In the genomic region with DNA sequence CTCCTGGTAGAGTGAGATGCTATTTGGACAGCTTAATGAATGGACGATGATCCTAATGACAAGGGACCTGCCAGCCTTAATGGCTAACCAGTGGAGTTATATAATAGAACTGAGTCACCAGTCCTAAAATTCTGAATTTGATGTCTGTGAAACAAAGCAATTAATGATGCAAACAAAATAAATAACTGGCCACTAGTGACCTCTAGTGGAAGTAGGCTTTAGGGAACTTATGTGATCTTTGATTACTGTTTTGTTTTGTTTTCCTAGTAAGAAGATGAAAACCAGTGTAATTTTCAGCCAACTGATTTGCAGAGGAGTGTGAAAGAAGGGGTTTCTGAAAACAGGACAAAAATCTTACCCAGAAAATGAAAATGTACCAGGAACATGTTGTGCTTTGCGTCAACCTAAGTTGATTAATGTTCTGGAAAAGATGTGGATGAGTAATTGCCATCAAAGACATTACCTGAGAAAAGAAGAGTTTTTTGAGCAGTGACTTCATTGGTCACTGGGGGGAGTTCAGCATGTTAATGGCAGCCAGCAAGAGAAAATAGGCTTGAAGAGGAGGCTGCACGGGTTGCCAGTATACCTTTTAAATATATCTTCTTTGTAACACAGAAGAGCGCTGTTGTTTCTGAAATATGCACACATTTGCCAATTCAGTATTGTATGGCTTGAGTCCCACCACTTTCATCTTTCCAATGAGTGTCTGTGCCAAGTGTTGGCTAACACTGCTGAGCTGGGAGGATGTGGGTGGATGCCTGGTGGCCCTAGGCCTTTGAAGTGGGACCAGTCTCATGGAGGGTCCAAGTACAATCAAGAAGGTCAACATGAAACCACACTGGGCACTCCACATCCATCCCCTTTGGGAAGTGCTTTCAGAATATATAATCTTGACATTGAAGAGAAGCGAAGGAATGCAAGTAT, we compare ENCODE assay signal across 8 cellular contexts. TPM values are rescaled to one million over a fixed set of nuclear protein-coding genes. Genes with fewer than 3 reads are reported as not detected.
DNase-seq lines count a peak whose midpoint lies in the region; TF ChIP-seq lines count a peak whose summit lies in the region.

No MANE protein-coding gene starts in this region.

- H3K4me1 Mint-ChIP-seq in CD14-positive monocyte = peaks cover 3% of the 10 kb centered on the region

- no peak overlapping the region for H3K4me3 ChIP-seq in HL-60 (replicated peaks; ENCODE audit: insufficient read depth, low read length)
- H3K4me3 ChIP-seq in OCI-LY1 (ENCODE audit: low read depth, low read length, poor library complexity, severe bottlenecking) = no peak overlapping the region
- no peak overlapping the region for H3K4me3 ChIP-seq in epithelial cell of proximal tubule (ENCODE audit: low read depth, low read length)
- no peak overlapping the region for H3K4me3 ChIP-seq in osteoblast (ENCODE audit: insufficient read depth, low read length)

- H3K36me3 Mint-ChIP-seq in CD14-positive monocyte = no peaks in the 10 kb centered on the region

- H3K4me2 ChIP-seq in OCI-LY1 (ENCODE audit: low read length) = no peak overlapping the region
- H3K4me2 ChIP-seq in osteoblast (ENCODE audit: insufficient read depth, low read length) = peak overlapping the region; percentile 34

- H3K9me2 ChIP-seq in OCI-LY1 (ENCODE audit: low read depth, low read length) = no peaks in the 10 kb centered on the region

- H3K27ac Mint-ChIP-seq in CD14-positive monocyte = no peak overlapping the region

- intact Hi-C loops in CD14-positive monocyte (cut with micrococcal nuclease) = loop anchor here (5.0 to 10.0 kb wide), 2 partner anchors 287 to 289 kb away; no protein-coding TSS in a partner anchor

- H2AFZ ChIP-seq in OCI-LY1 (ENCODE audit: low read length) (no peak overlapping the region), osteoblast (ENCODE audit: low read length) (no peak overlapping the region)

- H4K20me1 ChIP-seq in OCI-LY1 (ENCODE audit: insufficient read depth, low read length) (no peaks in the 10 kb centered on the region), osteoblast (ENCODE audit: insufficient read depth, low read length) (no peaks in the 10 kb centered on the region)

- H3K9me3 ChIP-seq in OCI-LY1 (ENCODE audit: low read length) (no peaks in the 10 kb centered on the region), osteoblast (ENCODE audit: low read depth, low read length) (no peaks in the 10 kb centered on the region)

- no peak for DNase-seq in CD14-positive monocyte (ENCODE audit: low spot score)
- DNase-seq in HL-60 (ENCODE audit: low read depth in 1 of 2, low spot score in 1 of 2) = no peak
- DNase-seq in epithelial cell of proximal tubule (ENCODE audit: low read depth) = no peak
- no peak for DNase-seq in osteoblast (ENCODE audit: insufficient read length, low spot score, missing footprints)
- DNase-seq in activated gamma-delta T cell treated with Interleukin-2 at 50 U/mL for 16 hours = no peak
- DNase-seq in stimulated activated naive CD4-positive, alpha-beta T cell treated with Interleukin-2 at 50 U/mL for 16 hours (lab: John Stamatoyannopoulos, UW) = no peak
- no peak for DNase-seq in islet precursor cell

- H3K9ac ChIP-seq in OCI-LY1 (ENCODE audit: low read length) = no peak overlapping the region

- no peak overlapping the region for H3K4me3 Mint-ChIP-seq in CD14-positive monocyte

- H3K79me2 ChIP-seq in OCI-LY1 (ENCODE audit: insufficient read depth, low read length) (no peaks in the 10 kb centered on the region), osteoblast (ENCODE audit: insufficient read depth, low read length) (peaks cover 51% of the 10 kb centered on the region)

- H3K27me3 ChIP-seq in HL-60 (ENCODE audit: insufficient read depth, poor library complexity, severe bottlenecking) (peaks cover 2% of the 10 kb centered on the region), OCI-LY1 (ENCODE audit: insufficient read depth, low read length) (no peaks in the 10 kb centered on the region), osteoblast (ENCODE audit: insufficient read depth, low read length) (no peaks in the 10 kb centered on the region)

- H3K27me3 Mint-ChIP-seq in CD14-positive monocyte (ENCODE audit: low read depth in 3 of 3) = peaks cover 6 to 18% (median 13%) of the 10 kb centered on the region in 3 donors

- no peaks in the 10 kb centered on the region for H3K9me3 Mint-ChIP-seq in CD14-positive monocyte

- no peaks in the 10 kb centered on the region for H3F3A ChIP-seq in OCI-LY1 (ENCODE audit: insufficient read depth, low read length)

- H3K4me1 ChIP-seq in OCI-LY1 (ENCODE audit: insufficient read depth, low read length, severe bottlenecking) = no peaks in the 10 kb centered on the region
- peaks cover 23% of the 10 kb centered on the region for H3K4me1 ChIP-seq in osteoblast (ENCODE audit: insufficient read depth, low read length)

- H3K27ac ChIP-seq in HL-60 (replicated peaks) = no peak overlapping the region
- H3K27ac ChIP-seq in OCI-LY1 (ENCODE audit: low read depth, low read length, poor library complexity, severe bottlenecking) = no peak overlapping the region
- peak overlapping the region; percentile 44 for H3K27ac ChIP-seq in osteoblast (ENCODE audit: low read depth, low read length)

- TF ChIP-seq CTCF in CD14-positive monocyte (IDR thresholded peaks at IDR 0.05) (peak; percentile 86), HL-60 (IDR thresholded peaks at IDR 0.05; ENCODE audit: insufficient read depth, low read length) (peak; percentile 52), OCI-LY1 (IDR thresholded peaks at IDR 0.05; ENCODE audit: low read length) (peak; percentile 79), epithelial cell of proximal tubule (conservative IDR thresholded peaks at IDR 0.05; ENCODE audit: low read depth, low read length) (peak; percentile 70), osteoblast (IDR thresholded peaks at IDR 0.05; ENCODE audit: extremely low read depth, low read depth, low read length) (peak; percentile 61)

- no peaks in the 10 kb centered on the region for H3K36me3 ChIP-seq in OCI-LY1 (ENCODE audit: insufficient read depth, low read length)
- H3K36me3 ChIP-seq in osteoblast (ENCODE audit: insufficient read depth, low read length) = peaks cover 14% of the 10 kb centered on the region

RNA-seq across cellular contexts. Expression of a gene that starts 9.3 kb away (rescaled TPM):
- polyA plus RNA-seq in CD14-positive monocyte = under 1 TPM in 1 of 2 donors, not detected in 1; 0.44 TPM
- total RNA-seq in epithelial cell of proximal tubule (3.7 and 20.7 TPM in 2 replicates), osteoblast (23.2 and 25.3 TPM in 2 replicates)

RNA-seq across cellular contexts. Expression of a gene that starts 57.2 kb away (rescaled TPM):
- polyA plus RNA-seq in CD14-positive monocyte = 10 to 100 TPM in 1 of 2 donors, 1 to 10 TPM in 1; 9.1 to 10.5 TPM
- total RNA-seq in epithelial cell of proximal tubule (6.1 and 24.2 TPM in 2 replicates), osteoblast (537 and 689 TPM in 2 replicates)

Comparison
In these comparisons a context has a peak if more than half of its experiments do, and no peak if none do; other contexts are left out.
1. RNA of a gene that starts 57.2 kb away (total RNA-seq): 537 to 689 TPM in osteoblast; 6.1 to 24.2 TPM in epithelial cell of proximal tubule; every median in the first group is over 10 times any median in the second.
2. Peak in every context shown above with its lines, with median percentiles within 50 percentile points of each other: CTCF ChIP-seq.